In genomic region chr3:42052867-42053351, GRCh38 we compare ENCODE assay signal across 7 cellular contexts. TPM values are rescaled to one million over a fixed set of nuclear protein-coding genes. Genes with fewer than 3 reads are reported as not detected.
DNase-seq lines count a peak whose midpoint lies in the region; ATAC-seq and TF ChIP-seq lines count a peak whose summit lies in the region.

No MANE protein-coding gene starts in this region.

- DNase-seq in adipocyte (ENCODE audit: low read depth) (no peak), foreskin melanocyte (peak; percentile 97), tibial nerve (ENCODE audit: low spot score in 2 of 2) (no peak), NCI-H510A treated with DMSO at 0.1 percent for 48 hours (lab: John Stamatoyannopoulos, UW) (no peak)
- DNase-seq in activated CD4-positive, alpha-beta T cell treated with anti-CD3 and anti-CD28 coated beads for 4 hours: no peak

- peak in 1 of 2 donors; percentile 89 for TF ChIP-seq EP300 in tibial nerve (IDR thresholded peaks at IDR 0.05)

- H3K4me3 ChIP-seq in adipocyte (ENCODE audit: low read length) (peak overlapping the region; percentile 64), muscle layer of duodenum (ENCODE audit: low read depth in 1 of 2, low read length in 2 of 2) (peak overlapping the region in 1 of 2 donors; percentile 12), tibial nerve (peak overlapping the region in 1 of 4 donors; percentile 9)

- peak overlapping the region; percentile 78 for H3K27ac ChIP-seq in muscle layer of duodenum (ENCODE audit: low read length)
- H3K27ac ChIP-seq in tibial nerve: peak overlapping the region; percentile 54 to 89 (median 76)

- peak overlapping the region; percentile 69 for H3K9ac ChIP-seq in adipocyte (ENCODE audit: low read length)

- WGBS in tibial nerve, 2 donors: 8 to 10% methylated on average over 7 of the region's 7 CpGs

- TF ChIP-seq POLR2A in tibial nerve (IDR thresholded peaks at IDR 0.05): no peak

- ATAC-seq in HG02759 (IDR thresholded peaks at IDR 0.05; ENCODE audit: unreplicated experiment): no peak

- H3K27me3 ChIP-seq in adipocyte (replicated peaks; ENCODE audit: control insufficient read depth, insufficient read depth, low read length) (no peaks in the 10 kb centered on the region), muscle layer of duodenum (ENCODE audit: low read depth, low read length) (no peaks in the 10 kb centered on the region), tibial nerve (no peaks in the 10 kb centered on the region)

- H3K4me1 ChIP-seq in adipocyte (ENCODE audit: control insufficient read depth, insufficient read depth, low read length): peaks cover 42% of the 10 kb centered on the region
- peaks cover 16 to 33% of the 10 kb centered on the region in 2 donors for H3K4me1 ChIP-seq in muscle layer of duodenum (ENCODE audit: control insufficient read depth in 1 of 2, insufficient read depth in 2 of 2, low read length in 2 of 2)
- peaks cover 3 to 64% (median 28%) of the 10 kb centered on the region in 4 donors for H3K4me1 ChIP-seq in tibial nerve

- H3K9me3 ChIP-seq in adipocyte (ENCODE audit: control insufficient read depth, low read length) (no peaks in the 10 kb centered on the region), muscle layer of duodenum (ENCODE audit: control insufficient read depth in 1 of 2, low read length in 2 of 2) (no peaks in the 10 kb centered on the region), tibial nerve (no peaks in the 10 kb centered on the region)

- peak in 3 of 5 experiments; percentile 19 to 59 (median 53) for TF ChIP-seq CTCF in tibial nerve (IDR thresholded peaks at IDR 0.05)

- H3K36me3 ChIP-seq in adipocyte (ENCODE audit: control insufficient read depth, insufficient read depth, low read length, severe bottlenecking) (no peaks in the 10 kb centered on the region), muscle layer of duodenum (ENCODE audit: control insufficient read depth in 1 of 2, insufficient read depth in 2 of 2, low read length in 2 of 2) (no peaks in the 10 kb centered on the region), tibial nerve (no peaks in the 10 kb centered on the region)

RNA-seq across cellular contexts. Expression of gene TRAK1, which starts 38.2 kb away (rescaled TPM):
- 10 to 100 TPM; 28.6 to 68.1 (median 35.5) TPM for total RNA-seq in tibial nerve
